ENCODE assay signal across 1 cellular context in the genomic region with DNA sequence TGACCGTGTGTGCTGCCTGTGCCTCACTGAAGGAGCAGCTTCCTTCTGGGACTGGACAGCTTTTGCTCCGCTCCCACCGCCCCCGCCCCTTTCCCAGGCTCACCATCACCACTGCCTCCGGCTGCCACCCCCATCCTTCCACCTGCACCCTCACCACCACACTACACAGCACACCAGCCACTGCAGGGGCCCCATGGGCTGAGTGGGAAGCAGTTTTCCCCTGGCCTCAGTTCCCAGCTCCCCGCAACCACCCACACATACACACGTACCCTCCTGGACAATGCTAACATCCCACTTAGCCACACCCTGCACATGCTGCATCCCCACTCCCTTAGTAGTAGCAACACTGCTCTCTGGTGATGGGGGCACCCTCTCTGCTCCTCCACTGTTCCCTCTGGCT.
TF ChIP-seq lines count a peak whose summit lies in the region.

No MANE protein-coding gene starts in this region.

TF ChIP-seq in H1, 55 proteins besides CTCF, POLR2A, EP300 and RAD21:
- TF ChIP-seq POLR2AphosphoS5 (IDR thresholded peaks at IDR 0.05; ENCODE audit: low read depth, low read length), result peak; percentile 10; the same call in 1 of the 2 replicates
- TF ChIP-seq RNF2 (IDR thresholded peaks at IDR 0.05; ENCODE audit: borderline replicate concordance, low read depth, low read length, missing control alignments, poor library complexity, severe bottlenecking), result no peak
- TF ChIP-seq, protein P1, sequence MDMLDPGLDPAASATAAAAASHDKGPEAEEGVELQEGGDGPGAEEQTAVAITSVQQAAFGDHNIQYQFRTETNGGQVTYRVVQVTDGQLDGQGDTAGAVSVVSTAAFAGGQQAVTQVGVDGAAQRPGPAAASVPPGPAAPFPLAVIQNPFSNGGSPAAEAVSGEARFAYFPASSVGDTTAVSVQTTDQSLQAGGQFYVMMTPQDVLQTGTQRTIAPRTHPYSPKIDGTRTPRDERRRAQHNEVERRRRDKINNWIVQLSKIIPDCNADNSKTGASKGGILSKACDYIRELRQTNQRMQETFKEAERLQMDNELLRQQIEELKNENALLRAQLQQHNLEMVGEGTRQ (IDR thresholded peaks at IDR 0.05; ENCODE audit: low read length), result no peak
- no peak for TF ChIP-seq CBX5 (IDR thresholded peaks at IDR 0.05; ENCODE audit: low read depth, low read length)
- TF ChIP-seq RFX5 (IDR thresholded peaks at IDR 0.05; ENCODE audit: borderline replicate concordance, low read depth, low read length), result no peak
